9 cellular contexts compared by ENCODE assay signal in the genomic region with DNA sequence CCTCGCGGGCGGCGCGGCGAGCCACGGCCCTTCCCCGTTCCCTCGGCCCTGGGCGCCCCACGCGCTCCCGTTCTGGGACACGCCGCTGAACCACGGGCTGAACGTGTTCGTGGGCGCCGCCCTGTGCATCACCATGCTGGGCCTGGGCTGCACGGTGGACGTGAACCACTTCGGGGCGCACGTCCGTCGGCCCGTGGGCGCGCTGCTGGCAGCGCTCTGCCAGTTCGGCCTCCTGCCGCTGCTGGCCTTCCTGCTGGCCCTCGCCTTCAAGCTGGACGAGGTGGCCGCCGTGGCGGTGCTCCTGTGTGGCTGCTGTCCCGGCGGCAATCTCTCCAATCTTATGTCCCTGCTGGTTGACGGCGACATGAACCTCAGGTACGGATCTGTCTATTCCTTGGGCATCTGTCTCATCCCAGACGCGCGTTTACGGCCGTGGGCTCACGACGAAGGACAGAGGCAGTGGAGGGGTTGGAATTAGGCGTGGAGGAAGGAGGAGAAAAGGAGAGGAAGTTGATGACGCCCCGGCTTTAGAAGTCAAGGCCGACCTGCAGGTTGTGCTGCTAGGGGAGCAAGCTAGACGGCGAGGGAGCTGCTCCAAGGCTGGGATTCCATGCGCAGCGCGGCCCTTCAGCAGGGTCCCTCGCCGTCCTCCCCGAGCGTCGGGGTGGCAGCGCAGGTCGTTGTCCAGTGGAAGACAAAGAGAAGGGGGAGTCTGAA. TPM values are rescaled to one million over a fixed set of nuclear protein-coding genes. Genes with fewer than 3 reads are reported as not detected.
DNase-seq lines count a peak whose midpoint lies in the region; ATAC-seq and TF ChIP-seq lines count a peak whose summit lies in the region.
"Had no signal": no experiment of that assay in that cellular context is flagged by ENCODE, and none has a peak within 500 bp of the region (broad histone marks: within the 10 kb centered on the region; RNA-seq: fewer than 3 reads in every experiment).

No MANE protein-coding gene starts in this region.

- POLR2A ChIA-PET in GM10248 (lab: Yijun Ruan, JAX) = no interaction called here

- CTCF ChIA-PET in mammary epithelial cell (lab: Charles Lee; ENCODE audit: low non-redundant PET) (no interaction called here), GM10248 (lab: Yijun Ruan, JAX) (interaction anchor here (1.3 kb wide), 1 partner anchor 14 kb away, joined by 5 read pairs; no protein-coding TSS in a partner anchor)

- H3K4me3 ChIP-seq in mammary epithelial cell (replicated peaks in 1 of 3; ENCODE audit: insufficient read depth in 1 of 3, low read depth in 2 of 3, low read length in 3 of 3) = no peak overlapping the region

- no peaks in the 10 kb centered on the region for H4K20me1 ChIP-seq in mammary epithelial cell (ENCODE audit: insufficient read depth, low read length)

- H2AFZ ChIP-seq in mammary epithelial cell (ENCODE audit: low read depth, low read length) = peak overlapping the region; percentile 28

- H3K9ac ChIP-seq in mammary epithelial cell (ENCODE audit: insufficient read depth, low read length) = no peak overlapping the region

- H3K4me2 ChIP-seq in mammary epithelial cell (ENCODE audit: insufficient read depth, low read depth, low read length) = no peak overlapping the region

- H3K36me3 Mint-ChIP-seq in CD14-positive monocyte = peaks cover 7 to 15% of the 10 kb centered on the region in 2 donors
- no peaks in the 10 kb centered on the region for H3K36me3 Mint-ChIP-seq in naive B cell

- H3K27ac Mint-ChIP-seq in CD14-positive monocyte (no peak overlapping the region), naive B cell (peak overlapping the region in 1 of 6 donors; percentile 68)

- in situ Hi-C loops in mammary epithelial cell (cut with MboI; ENCODE audit: low sequenced_read_pairs in 2 of 2) = loop anchor here in 1 of 2 donors (25.0 kb wide), 1 partner anchor 172 kb away; no protein-coding TSS in a partner anchor

- dilution Hi-C loops in mammary epithelial cell (cut with HindIII; ENCODE audit: low sequenced_read_pairs) = no loop called here

- H3K27me3 Mint-ChIP-seq in CD14-positive monocyte (ENCODE audit: low read depth in 3 of 3) = peaks cover 74 to 76% (median 75%) of the 10 kb centered on the region in 3 donors
- H3K27me3 Mint-ChIP-seq in naive B cell = peaks cover 59 to 66% (median 60%) of the 10 kb centered on the region in 3 donors

- H3K9me3 ChIP-seq in mammary epithelial cell (replicated peaks; ENCODE audit: insufficient read depth, low read length) = peaks cover 3% of the 10 kb centered on the region
- H3K9me3 ChIP-seq: adrenal gland had no signal

- 13% methylated on average over 27 of the region's 66 CpGs for WGBS in mammary epithelial cell (ENCODE audit: low coverage, missing lambda C conversion rate)

- H3K27ac ChIP-seq in mammary epithelial cell (ENCODE audit: insufficient read depth, low read depth, low read length) = no peak overlapping the region
- H3K27ac ChIP-seq: adrenal gland had no signal

- no peaks in the 10 kb centered on the region for H3K79me2 ChIP-seq in mammary epithelial cell (ENCODE audit: insufficient read depth, low read length)

- ATAC-seq in HG02759 (IDR thresholded peaks at IDR 0.05; ENCODE audit: unreplicated experiment) (peak; percentile 33), naive B cell (ENCODE audit: low read depth in 2 of 2) (peak; percentile 50 to 54), GM19467 (IDR thresholded peaks at IDR 0.05; ENCODE audit: unreplicated experiment) (no peak)

- no peaks in the 10 kb centered on the region for H3K36me3 ChIP-seq in mammary epithelial cell (ENCODE audit: insufficient read depth, low read length)
- H3K36me3 ChIP-seq: adrenal gland had no signal

- H3K4me3 Mint-ChIP-seq in CD14-positive monocyte (peak overlapping the region; percentile 76 to 93), naive B cell (peak overlapping the region; percentile 44 to 87 (median 82))

- H3K27me3 ChIP-seq in mammary epithelial cell (ENCODE audit: insufficient read depth, low read length) = peaks cover 34% of the 10 kb centered on the region

- DNase-seq in CD14-positive monocyte (ENCODE audit: low spot score) (peak; percentile 45), mammary epithelial cell (no peak), naive B cell (no peak), cerebellar nuclear complex (lab: John Stamatoyannopoulos, UW) (no peak), NCI-H2171 (lab: John Stamatoyannopoulos, UW) (no peak), GM10248 (ENCODE audit: extremely low spot score) (no peak)

- intact Hi-C loops in CD14-positive monocyte (cut with micrococcal nuclease) = no loop called here
- intact Hi-C loops in mammary epithelial cell (cut with micrococcal nuclease) = no loop called here

- H3K4me1 Mint-ChIP-seq in CD14-positive monocyte = peaks cover 20% of the 10 kb centered on the region
- H3K4me1 Mint-ChIP-seq in naive B cell = peaks cover 10 to 21% (median 15%) of the 10 kb centered on the region in 3 donors

- peaks cover 6% of the 10 kb centered on the region for H3K4me1 ChIP-seq in mammary epithelial cell (ENCODE audit: insufficient read depth, low read length)

- H3K9me3 Mint-ChIP-seq in CD14-positive monocyte (peaks cover 0 to 23% (median 14%) of the 10 kb centered on the region in 7 donors), naive B cell (peaks cover 0 to 6% (median 0%) of the 10 kb centered on the region in 7 donors)

- TF ChIP-seq CTCF in CD14-positive monocyte (IDR thresholded peaks at IDR 0.05) = no peak
- TF ChIP-seq CTCF in mammary epithelial cell (conservative IDR thresholded peaks at IDR 0.05 in 1 of 2, IDR thresholded peaks at IDR 0.05 in 1 of 2; ENCODE audit: extremely low read depth in 1 of 2, insufficient read depth in 1 of 2, low read depth in 1 of 2, low read length in 2 of 2) = no peak
- no peak for TF ChIP-seq CTCF in GM10248 (IDR thresholded peaks at IDR 0.05; ENCODE audit: control extremely low read depth, extremely low read depth, low read depth, missing control alignments)

- BruUV-seq in mammary epithelial cell (replicated peaks; lab: Mats Ljungman, UMichigan) = no TSS peak

RNA-seq across cellular contexts. Expression of a gene that starts 0.8 kb away (rescaled TPM):
- polyA plus RNA-seq in CD14-positive monocyte = not detected
- total RNA-seq in mammary epithelial cell = under 1 TPM; 0.17 to 0.21 TPM
- not detected for polyA plus RNA-seq in mammary epithelial cell
- polyA minus RNA-seq in mammary epithelial cell = not detected
- polyA plus RNA-seq in naive B cell (ENCODE audit: low read depth in 6 of 6) = under 1 TPM in 1 of 6 donors, not detected in 5; 0.16 TPM

RNA-seq across cellular contexts. Expression of a gene that starts 6.1 kb away (rescaled TPM):
- polyA plus RNA-seq in CD14-positive monocyte = not detected
- not detected for total RNA-seq in mammary epithelial cell
- polyA plus RNA-seq in mammary epithelial cell = not detected
- polyA minus RNA-seq in mammary epithelial cell = not detected
- not detected for polyA plus RNA-seq in naive B cell (ENCODE audit: low read depth in 6 of 6)
- total RNA-seq: adrenal gland had no signal
- polyA plus RNA-seq: adrenal gland had no signal
